In genomic region chr10:100791254-100792058, GRCh38 we compare ENCODE assay signal across 19 cellular contexts. TPM values are rescaled to one million over a fixed set of nuclear protein-coding genes. Genes with fewer than 3 reads are reported as not detected.
"Had no signal": no experiment of that assay in that cellular context is flagged by ENCODE, and none has a peak within 500 bp of the region (broad histone marks: within the 10 kb centered on the region; RNA-seq: fewer than 3 reads in every experiment).

No MANE protein-coding gene starts in this region.

- H3K4me3 Mint-ChIP-seq: activated CD4-positive, alpha-beta memory T cell treated with anti-CD3 and anti-CD28 coated beads for 36 hours; activated naive CD8-positive, alpha-beta T cell treated with anti-CD3 and anti-CD28 coated beads for 36 hours; activated T-cell treated with anti-CD3 and anti-CD28 coated beads, Interleukin-2, amount 50 U/mL, for 4 hours; neural crest cell had no signal

- H3K27me3 ChIP-seq: ovary, right atrium auricular region had no signal

- H3K27ac Mint-ChIP-seq: activated CD4-positive, alpha-beta memory T cell treated with anti-CD3 and anti-CD28 coated beads for 36 hours; activated naive CD8-positive, alpha-beta T cell treated with anti-CD3 and anti-CD28 coated beads for 36 hours had no signal

- H3K4me3 ChIP-seq: breast epithelium, esophagus muscularis mucosa, left lung, ovary, right atrium auricular region, skin epidermis had no signal

- H3K36me3 Mint-ChIP-seq: activated CD4-positive, alpha-beta memory T cell treated with anti-CD3 and anti-CD28 coated beads for 36 hours; activated naive CD8-positive, alpha-beta T cell treated with anti-CD3 and anti-CD28 coated beads for 36 hours had no signal

- DNase-seq: activated CD4-positive, alpha-beta memory T cell treated with anti-CD3 and anti-CD28 coated beads for 36 hours; activated CD4-positive, alpha-beta T cell treated with anti-CD3 and anti-CD28 coated beads for 1 hour; activated gamma-delta T cell; activated naive CD8-positive, alpha-beta T cell treated with anti-CD3 and anti-CD28 coated beads for 36 hours; activated T-cell treated with anti-CD3 and anti-CD28 coated beads, Interleukin-2, amount 50 U/mL, for 4 hours; foreskin melanocyte; head of caudate nucleus; islet precursor cell; left lung; mesenchymal stem cell; T-helper 2 cell; trophoblast cell had no signal

- ATAC-seq: activated T-cell treated with anti-CD3 and anti-CD28 coated beads, Interleukin-2, amount 50 U/mL, for 4 hours; left lung had no signal

- H3K9me3 Mint-ChIP-seq: activated CD4-positive, alpha-beta memory T cell treated with anti-CD3 and anti-CD28 coated beads for 36 hours; activated naive CD8-positive, alpha-beta T cell treated with anti-CD3 and anti-CD28 coated beads for 36 hours; activated T-cell treated with anti-CD3 and anti-CD28 coated beads, Interleukin-2, amount 50 U/mL, for 4 hours; neural crest cell had no signal

- H3K36me3 ChIP-seq: breast epithelium, esophagus muscularis mucosa, left lung, ovary, right atrium auricular region had no signal

- H3K4me1 Mint-ChIP-seq: activated naive CD8-positive, alpha-beta T cell treated with anti-CD3 and anti-CD28 coated beads for 36 hours had no signal

- FAIRE-seq: colon had no signal

RNA-seq across cellular contexts. Expression of gene PAX2, which starts 46.1 kb away (rescaled TPM):
- total RNA-seq: activated CD4-positive, alpha-beta memory T cell treated with anti-CD3 and anti-CD28 coated beads for 36 hours; activated naive CD8-positive, alpha-beta T cell treated with anti-CD3 and anti-CD28 coated beads for 36 hours; activated T-cell treated with anti-CD3 and anti-CD28 coated beads, Interleukin-2, amount 50 U/mL, for 4 hours; esophagus muscularis mucosa; left lung; right atrium auricular region had no signal
